Comparison of ENCODE assay signal across 8 cellular contexts in genomic region chr1:61079898-61080336, GRCh38. TPM values are rescaled to one million over a fixed set of nuclear protein-coding genes. Genes with fewer than 3 reads are reported as not detected.
DNase-seq lines count a peak whose midpoint lies in the region; ATAC-seq and TF ChIP-seq lines count a peak whose summit lies in the region.

No MANE protein-coding gene starts in this region.

- no peaks in the 10 kb centered on the region for H3K9me3 ChIP-seq in right atrium auricular region
- H3K9me3 ChIP-seq in psoas muscle: no peaks in the 10 kb centered on the region

- DNase-seq in activated effector memory CD4-positive, alpha-beta T cell treated with anti-CD3 and anti-CD28 coated beads, Interleukin-2, amount 50 U/mL, for 16 hours: peak; percentile 71
- no peak for DNase-seq in activated effector memory CD4-positive, alpha-beta T cell treated with Interleukin-2 at 50 U/mL for 16 hours
- DNase-seq in NCI-H510A (lab: John Stamatoyannopoulos, UW) (peak; percentile 73), right atrium auricular region (ENCODE audit: low spot score) (peak; percentile 91), psoas muscle (peak; percentile 80 to 89)

- intact Hi-C loops in psoas muscle (cut with DNase I): loop anchor here (5.0 to 10.0 kb wide), 4 partner anchors 102 to 255 kb away; no protein-coding TSS in a partner anchor

- H3K4me1 ChIP-seq in right atrium auricular region (peaks cover 0 to 45% of the 10 kb centered on the region in 2 donors), psoas muscle (peaks cover 32% of the 10 kb centered on the region)

- WGBS in psoas muscle, 3 donors: 0 to 1% (median 0%) methylated on average over 11 to 14 of the region's 14 CpGs

- TF ChIP-seq CTCF in right atrium auricular region (IDR thresholded peaks at IDR 0.05) (peak in 1 of 2 donors; percentile 60), psoas muscle (IDR thresholded peaks at IDR 0.05) (peak; percentile 28)

- H3K36me3 ChIP-seq in right atrium auricular region (no peaks in the 10 kb centered on the region), psoas muscle (ENCODE audit: insufficient read depth in 1 of 2, low read depth in 1 of 2) (no peaks in the 10 kb centered on the region)

- H3K4me3 ChIP-seq in right atrium auricular region: peak overlapping the region in 1 of 2 donors; percentile 95
- H3K4me3 ChIP-seq in psoas muscle: peak overlapping the region; percentile 90

- H3K27ac ChIP-seq in angular gyrus (ENCODE audit: low read depth, low read length) (peak overlapping the region; percentile 7), right atrium auricular region (peak overlapping the region; percentile 98), psoas muscle (peak overlapping the region; percentile 97)

- H3K27me3 ChIP-seq in right atrium auricular region (no peaks in the 10 kb centered on the region), psoas muscle (ENCODE audit: insufficient read depth in 3 of 3, low read length in 2 of 3) (no peaks in the 10 kb centered on the region)

- peak; percentile 40 to 65 (median 56) for ATAC-seq in psoas muscle
- ATAC-seq in HG03175 (IDR thresholded peaks at IDR 0.05; ENCODE audit: unreplicated experiment): no peak
- ATAC-seq in GM19395 (IDR thresholded peaks at IDR 0.05; ENCODE audit: unreplicated experiment): no peak

RNA-seq across cellular contexts. Expression of gene NFIA, which starts 2.4 kb away (rescaled TPM):
- total RNA-seq in right atrium auricular region (10 to 100 TPM; 75.3 to 81.3 TPM), psoas muscle (10 to 100 TPM; 30.6 to 42.7 (median 42.3) TPM)
- 10 to 100 TPM in 1 of 3 donors, 1 to 10 TPM in 2; 4.0 to 11.7 (median 4.2) TPM for polyA plus RNA-seq in psoas muscle

Comparison
In these comparisons a context has a peak if more than half of its experiments do, and no peak if none do; other contexts are left out.
1. H3K27ac ChIP-seq: peak in every context shown above with its lines; median percentile 98 in right atrium auricular region; 97 in psoas muscle; 7 in angular gyrus.
2. ATAC-seq: peak in psoas muscle (4 of 4); none in HG03175 (single experiment) and GM19395 (single experiment).